ENCODE assay signal across 2 cellular contexts in the genomic region with DNA sequence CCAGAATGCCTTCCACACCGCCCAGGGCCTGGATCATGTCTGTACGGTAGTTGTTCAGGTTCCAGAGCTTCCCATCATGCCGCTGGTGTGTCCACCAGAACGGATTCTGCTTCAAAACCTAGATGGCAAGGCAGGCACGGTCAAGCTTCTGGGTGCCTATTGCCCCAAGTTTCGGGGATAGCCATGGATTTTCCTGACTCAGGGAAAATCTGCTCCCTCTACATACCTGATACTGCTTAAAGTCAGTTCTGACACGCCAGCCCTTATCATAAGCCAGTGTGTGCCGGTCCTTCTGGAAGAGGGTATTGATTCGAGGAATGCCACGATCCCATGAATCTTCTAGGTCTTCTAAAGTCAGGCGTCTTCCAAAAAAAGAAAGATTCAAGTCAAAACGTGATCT.
TF ChIP-seq lines count a peak whose summit lies in the region.

No MANE protein-coding gene starts in this region.

TF ChIP-seq in HCT116, 20 proteins besides CTCF, POLR2A, EP300 and RAD21:
- TF ChIP-seq, protein P1, sequence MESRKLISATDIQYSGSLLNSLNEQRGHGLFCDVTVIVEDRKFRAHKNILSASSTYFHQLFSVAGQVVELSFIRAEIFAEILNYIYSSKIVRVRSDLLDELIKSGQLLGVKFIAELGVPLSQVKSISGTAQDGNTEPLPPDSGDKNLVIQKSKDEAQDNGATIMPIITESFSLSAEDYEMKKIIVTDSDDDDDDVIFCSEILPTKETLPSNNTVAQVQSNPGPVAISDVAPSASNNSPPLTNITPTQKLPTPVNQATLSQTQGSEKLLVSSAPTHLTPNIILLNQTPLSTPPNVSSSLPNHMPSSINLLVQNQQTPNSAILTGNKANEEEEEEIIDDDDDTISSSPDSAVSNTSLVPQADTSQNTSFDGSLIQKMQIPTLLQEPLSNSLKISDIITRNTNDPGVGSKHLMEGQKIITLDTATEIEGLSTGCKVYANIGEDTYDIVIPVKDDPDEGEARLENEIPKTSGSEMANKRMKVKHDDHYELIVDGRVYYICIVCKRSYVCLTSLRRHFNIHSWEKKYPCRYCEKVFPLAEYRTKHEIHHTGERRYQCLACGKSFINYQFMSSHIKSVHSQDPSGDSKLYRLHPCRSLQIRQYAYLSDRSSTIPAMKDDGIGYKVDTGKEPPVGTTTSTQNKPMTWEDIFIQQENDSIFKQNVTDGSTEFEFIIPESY (IDR thresholded peaks at IDR 0.05; ENCODE audit: extremely low read depth, insufficient replicate concordance, low read length), result no peak
- TF ChIP-seq, protein P2, sequence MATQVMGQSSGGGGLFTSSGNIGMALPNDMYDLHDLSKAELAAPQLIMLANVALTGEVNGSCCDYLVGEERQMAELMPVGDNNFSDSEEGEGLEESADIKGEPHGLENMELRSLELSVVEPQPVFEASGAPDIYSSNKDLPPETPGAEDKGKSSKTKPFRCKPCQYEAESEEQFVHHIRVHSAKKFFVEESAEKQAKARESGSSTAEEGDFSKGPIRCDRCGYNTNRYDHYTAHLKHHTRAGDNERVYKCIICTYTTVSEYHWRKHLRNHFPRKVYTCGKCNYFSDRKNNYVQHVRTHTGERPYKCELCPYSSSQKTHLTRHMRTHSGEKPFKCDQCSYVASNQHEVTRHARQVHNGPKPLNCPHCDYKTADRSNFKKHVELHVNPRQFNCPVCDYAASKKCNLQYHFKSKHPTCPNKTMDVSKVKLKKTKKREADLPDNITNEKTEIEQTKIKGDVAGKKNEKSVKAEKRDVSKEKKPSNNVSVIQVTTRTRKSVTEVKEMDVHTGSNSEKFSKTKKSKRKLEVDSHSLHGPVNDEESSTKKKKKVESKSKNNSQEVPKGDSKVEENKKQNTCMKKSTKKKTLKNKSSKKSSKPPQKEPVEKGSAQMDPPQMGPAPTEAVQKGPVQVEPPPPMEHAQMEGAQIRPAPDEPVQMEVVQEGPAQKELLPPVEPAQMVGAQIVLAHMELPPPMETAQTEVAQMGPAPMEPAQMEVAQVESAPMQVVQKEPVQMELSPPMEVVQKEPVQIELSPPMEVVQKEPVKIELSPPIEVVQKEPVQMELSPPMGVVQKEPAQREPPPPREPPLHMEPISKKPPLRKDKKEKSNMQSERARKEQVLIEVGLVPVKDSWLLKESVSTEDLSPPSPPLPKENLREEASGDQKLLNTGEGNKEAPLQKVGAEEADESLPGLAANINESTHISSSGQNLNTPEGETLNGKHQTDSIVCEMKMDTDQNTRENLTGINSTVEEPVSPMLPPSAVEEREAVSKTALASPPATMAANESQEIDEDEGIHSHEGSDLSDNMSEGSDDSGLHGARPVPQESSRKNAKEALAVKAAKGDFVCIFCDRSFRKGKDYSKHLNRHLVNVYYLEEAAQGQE (IDR thresholded peaks at IDR 0.05; ENCODE audit: low read depth), result no peak
- TF ChIP-seq ZFX (IDR thresholded peaks at IDR 0.05), result no peak
- TF ChIP-seq YY1 (IDR thresholded peaks at IDR 0.05; ENCODE audit: extremely low read depth, insufficient replicate concordance, low read depth, low read length), result no peak
- no peak for TF ChIP-seq EZH2phosphoT487 (IDR thresholded peaks at IDR 0.05; ENCODE audit: borderline replicate concordance)
TF ChIP-seq in HCT116: peak in this region for 0.

TF ChIP-seq in GM12878, 131 proteins besides CTCF, POLR2A, EP300 and RAD21:
- TF ChIP-seq KDM1A (IDR thresholded peaks at IDR 0.05; ENCODE audit: borderline replicate concordance) (no peak), TCF7 (IDR thresholded peaks at IDR 0.05; ENCODE audit: borderline replicate concordance) (no peak), ZZZ3 (IDR thresholded peaks at IDR 0.05; ENCODE audit: control insufficient read depth, insufficient read length, low read depth) (no peak), NRF1 (conservative IDR thresholded peaks at IDR 0.05; ENCODE audit: low read depth, low read length) (no peak), HDAC2 (IDR thresholded peaks at IDR 0.05) (no peak), RBBP5 (conservative IDR thresholded peaks at IDR 0.05) (no peak), KLF5 (IDR thresholded peaks at IDR 0.05; ENCODE audit: partially characterized antibody) (no peak), SMARCA5 (IDR thresholded peaks at IDR 0.05) (no peak), CEBPB (IDR thresholded peaks at IDR 0.05; ENCODE audit: borderline replicate concordance in 1 of 2, low read depth in 2 of 2, low read length in 2 of 2) (no peak), GATAD2B (conservative IDR thresholded peaks at IDR 0.05; ENCODE audit: low read depth) (no peak), IKZF1 (conservative IDR thresholded peaks at IDR 0.05) (no peak), SMAD5 (IDR thresholded peaks at IDR 0.05; ENCODE audit: low read depth) (no peak)
- TF ChIP-seq, protein P3, sequence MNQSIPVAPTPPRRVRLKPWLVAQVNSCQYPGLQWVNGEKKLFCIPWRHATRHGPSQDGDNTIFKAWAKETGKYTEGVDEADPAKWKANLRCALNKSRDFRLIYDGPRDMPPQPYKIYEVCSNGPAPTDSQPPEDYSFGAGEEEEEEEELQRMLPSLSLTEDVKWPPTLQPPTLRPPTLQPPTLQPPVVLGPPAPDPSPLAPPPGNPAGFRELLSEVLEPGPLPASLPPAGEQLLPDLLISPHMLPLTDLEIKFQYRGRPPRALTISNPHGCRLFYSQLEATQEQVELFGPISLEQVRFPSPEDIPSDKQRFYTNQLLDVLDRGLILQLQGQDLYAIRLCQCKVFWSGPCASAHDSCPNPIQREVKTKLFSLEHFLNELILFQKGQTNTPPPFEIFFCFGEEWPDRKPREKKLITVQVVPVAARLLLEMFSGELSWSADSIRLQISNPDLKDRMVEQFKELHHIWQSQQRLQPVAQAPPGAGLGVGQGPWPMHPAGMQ (IDR thresholded peaks at IDR 0.05; ENCODE audit: borderline replicate concordance), result no peak
- TF ChIP-seq, protein P4, sequence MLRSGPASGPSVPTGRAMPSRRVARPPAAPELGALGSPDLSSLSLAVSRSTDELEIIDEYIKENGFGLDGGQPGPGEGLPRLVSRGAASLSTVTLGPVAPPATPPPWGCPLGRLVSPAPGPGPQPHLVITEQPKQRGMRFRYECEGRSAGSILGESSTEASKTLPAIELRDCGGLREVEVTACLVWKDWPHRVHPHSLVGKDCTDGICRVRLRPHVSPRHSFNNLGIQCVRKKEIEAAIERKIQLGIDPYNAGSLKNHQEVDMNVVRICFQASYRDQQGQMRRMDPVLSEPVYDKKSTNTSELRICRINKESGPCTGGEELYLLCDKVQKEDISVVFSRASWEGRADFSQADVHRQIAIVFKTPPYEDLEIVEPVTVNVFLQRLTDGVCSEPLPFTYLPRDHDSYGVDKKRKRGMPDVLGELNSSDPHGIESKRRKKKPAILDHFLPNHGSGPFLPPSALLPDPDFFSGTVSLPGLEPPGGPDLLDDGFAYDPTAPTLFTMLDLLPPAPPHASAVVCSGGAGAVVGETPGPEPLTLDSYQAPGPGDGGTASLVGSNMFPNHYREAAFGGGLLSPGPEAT (IDR thresholded peaks at IDR 0.05; ENCODE audit: low read depth), result no peak
- TF ChIP-seq, protein P5, sequence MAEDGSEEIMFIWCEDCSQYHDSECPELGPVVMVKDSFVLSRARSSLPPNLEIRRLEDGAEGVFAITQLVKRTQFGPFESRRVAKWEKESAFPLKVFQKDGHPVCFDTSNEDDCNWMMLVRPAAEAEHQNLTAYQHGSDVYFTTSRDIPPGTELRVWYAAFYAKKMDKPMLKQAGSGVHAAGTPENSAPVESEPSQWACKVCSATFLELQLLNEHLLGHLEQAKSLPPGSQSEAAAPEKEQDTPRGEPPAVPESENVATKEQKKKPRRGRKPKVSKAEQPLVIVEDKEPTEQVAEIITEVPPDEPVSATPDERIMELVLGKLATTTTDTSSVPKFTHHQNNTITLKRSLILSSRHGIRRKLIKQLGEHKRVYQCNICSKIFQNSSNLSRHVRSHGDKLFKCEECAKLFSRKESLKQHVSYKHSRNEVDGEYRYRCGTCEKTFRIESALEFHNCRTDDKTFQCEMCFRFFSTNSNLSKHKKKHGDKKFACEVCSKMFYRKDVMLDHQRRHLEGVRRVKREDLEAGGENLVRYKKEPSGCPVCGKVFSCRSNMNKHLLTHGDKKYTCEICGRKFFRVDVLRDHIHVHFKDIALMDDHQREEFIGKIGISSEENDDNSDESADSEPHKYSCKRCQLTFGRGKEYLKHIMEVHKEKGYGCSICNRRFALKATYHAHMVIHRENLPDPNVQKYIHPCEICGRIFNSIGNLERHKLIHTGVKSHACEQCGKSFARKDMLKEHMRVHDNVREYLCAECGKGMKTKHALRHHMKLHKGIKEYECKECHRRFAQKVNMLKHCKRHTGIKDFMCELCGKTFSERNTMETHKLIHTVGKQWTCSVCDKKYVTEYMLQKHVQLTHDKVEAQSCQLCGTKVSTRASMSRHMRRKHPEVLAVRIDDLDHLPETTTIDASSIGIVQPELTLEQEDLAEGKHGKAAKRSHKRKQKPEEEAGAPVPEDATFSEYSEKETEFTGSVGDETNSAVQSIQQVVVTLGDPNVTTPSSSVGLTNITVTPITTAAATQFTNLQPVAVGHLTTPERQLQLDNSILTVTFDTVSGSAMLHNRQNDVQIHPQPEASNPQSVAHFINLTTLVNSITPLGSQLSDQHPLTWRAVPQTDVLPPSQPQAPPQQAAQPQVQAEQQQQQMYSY (CRISPR knock-in tag; IDR thresholded peaks at IDR 0.05), result no peak
